10 cellular contexts compared by ENCODE assay signal in genomic region chr19:51607077-51607476, GRCh38. TPM values are rescaled to one million over a fixed set of nuclear protein-coding genes. Genes with fewer than 3 reads are reported as not detected.
DNase-seq lines count a peak whose midpoint lies in the region; ATAC-seq and TF ChIP-seq lines count a peak whose summit lies in the region.
"Had no signal": no experiment of that assay in that cellular context is flagged by ENCODE, and none has a peak within 500 bp of the region (broad histone marks: within the 10 kb centered on the region; RNA-seq: fewer than 3 reads in every experiment).

No MANE protein-coding gene starts in this region.

- H3K27me3 ChIP-seq in MM.1S (replicated peaks; ENCODE audit: insufficient read depth, low read length) (no peaks in the 10 kb centered on the region), spleen (replicated peaks in 1 of 7) (no peaks in the 10 kb centered on the region)

- H3K9me3 ChIP-seq in MM.1S (replicated peaks; ENCODE audit: insufficient read depth, low read length) (no peaks in the 10 kb centered on the region), spleen (no peaks in the 10 kb centered on the region)

- peak; percentile 65 for DNase-seq in MM.1S
- peak; percentile 83 for DNase-seq in spleen
- DNase-seq in NCI-H510A treated with DMSO at 0.1 percent for 48 hours (lab: John Stamatoyannopoulos, UW) = no peak
- no peak for DNase-seq in DMS114 treated with DMSO at 0.1 percent for 48 hours (lab: John Stamatoyannopoulos, UW; ENCODE audit: unreplicated experiment)
- DNase-seq in cerebellum (ENCODE audit: low spot score) = no peak
- DNase-seq in HUDEP-2 (lab: John Stamatoyannopoulos, UW; ENCODE audit: unreplicated experiment in 76 of 76) = no peak
- DNase-seq: activated naive CD8-positive, alpha-beta T cell treated with anti-CD3 and anti-CD28 coated beads, Interleukin-2, amount 10 ng/mL, durations not matched to agents 7 days and 5 days; NCI-H69 had no signal

- no peak overlapping the region for H3K4me3 ChIP-seq in MM.1S (ENCODE audit: low read length)
- no peak overlapping the region for H3K4me3 ChIP-seq in spleen

- ATAC-seq in GM19025 (IDR thresholded peaks at IDR 0.05; ENCODE audit: low read depth, unreplicated experiment) (peak; percentile 96), HG02588 (IDR thresholded peaks at IDR 0.05; ENCODE audit: unreplicated experiment) (peak; percentile 93)

- no peaks in the 10 kb centered on the region for H3K9me2 ChIP-seq in MM.1S (replicated peaks; ENCODE audit: insufficient read depth, low read length)

- H3K4me2 ChIP-seq in MM.1S (ENCODE audit: low read depth, low read length) = peak overlapping the region; percentile 34; the same call in 1 of the 2 replicates

- no peaks in the 10 kb centered on the region for H3K36me3 ChIP-seq in MM.1S (replicated peaks; ENCODE audit: insufficient read depth, low read length)
- H3K36me3 ChIP-seq in spleen = peaks cover 0 to 18% (median 0%) of the 10 kb centered on the region in 6 donors

- no peak for TF ChIP-seq POLR2A in spleen (IDR thresholded peaks at IDR 0.05)

- no peak overlapping the region for H2AFZ ChIP-seq in MM.1S (ENCODE audit: low read length)

- WGBS in spleen, 5 donors = 34 to 52% (median 43%) methylated on average over 6 of the region's 6 CpGs

- intact Hi-C loops in spleen (cut with DNase I; ENCODE audit: low total_unique reads) = no loop called here

- no peak overlapping the region for H3K9ac ChIP-seq in MM.1S (ENCODE audit: low read length)

- no peaks in the 10 kb centered on the region for H4K20me1 ChIP-seq in MM.1S (ENCODE audit: insufficient read depth, low read length)

- no peaks in the 10 kb centered on the region for H3F3A ChIP-seq in MM.1S (ENCODE audit: insufficient read depth, low read length)

- H3K79me2 ChIP-seq in MM.1S (ENCODE audit: low read length) = no peaks in the 10 kb centered on the region

- TF ChIP-seq CTCF in MM.1S (IDR thresholded peaks at IDR 0.05; ENCODE audit: low read length) = no peak
- TF ChIP-seq CTCF in spleen (IDR thresholded peaks at IDR 0.05 in 8 of 11, conservative IDR thresholded peaks at IDR 0.05 in 3 of 11) = no peak

- peak overlapping the region; percentile 64 for H3K27ac ChIP-seq in MM.1S (ENCODE audit: low read length)
- H3K27ac ChIP-seq in spleen = peak overlapping the region in 6 of 8 donors; percentile 2 to 70 (median 54)

- H3K4me1 ChIP-seq in MM.1S (ENCODE audit: low read length) (peaks cover 17% of the 10 kb centered on the region; the same call in 1 of the 2 replicates), spleen (peaks cover 4 to 36% (median 18%) of the 10 kb centered on the region in 6 donors)

RNA-seq across cellular contexts. Expression of gene SIGLEC5, which starts 23.1 kb away (rescaled TPM):
- total RNA-seq in spleen = 10 to 100 TPM in 1 of 7 donors, 1 to 10 TPM in 4, not detected in 2; 5.9 to 12.9 (median 9.8) TPM
- polyA plus RNA-seq in spleen = not detected
- 0.27 TPM for total RNA-seq in cerebellum
- total RNA-seq: activated naive CD8-positive, alpha-beta T cell treated with anti-CD3 and anti-CD28 coated beads, Interleukin-2, amount 10 ng/mL, durations not matched to agents 7 days and 5 days had no signal

RNA-seq across cellular contexts. Expression of gene ZNF175, which starts 36.0 kb away (rescaled TPM):
- total RNA-seq in spleen (10 to 100 TPM; 10.5 to 24.4 (median 18.4) TPM), cerebellum (9.0 TPM)
- 1 to 10 TPM; 1.8 to 4.2 (median 2.0) TPM for polyA plus RNA-seq in spleen

RNA-seq across cellular contexts. Expression of gene SIGLEC14, which starts 39.5 kb away (rescaled TPM):
- total RNA-seq in spleen = 100 to 1,000 TPM in 1 of 7 donors, 10 to 100 TPM in 4, not detected in 2; 40.1 to 101 (median 84.4) TPM
- 10 to 100 TPM; 13.3 to 20.8 (median 15.9) TPM for polyA plus RNA-seq in spleen
- total RNA-seq in cerebellum = 1.6 TPM

Comparison
In these comparisons a context has a peak if more than half of its experiments do, and no peak if none do; other contexts are left out.
1. DNase-seq: peak in MM.1S (single experiment) and spleen (single experiment); none in NCI-H510A treated with DMSO at 0.1 percent for 48 hours (single experiment), DMS114 treated with DMSO at 0.1 percent for 48 hours (single experiment), cerebellum (single experiment) and HUDEP-2 (0 of 76).